ENCODE assay signal across 1 cellular context in genomic region chr19:10364644-10365043, GRCh38.
TF ChIP-seq lines count a peak whose summit lies in the region.

No MANE protein-coding gene starts in this region.

TF ChIP-seq in K562, 482 proteins besides CTCF, POLR2A, EP300 and RAD21:
- TF ChIP-seq NR2C1 (IDR thresholded peaks at IDR 0.05) (no peak), NR2C1 (tag; IDR thresholded peaks at IDR 0.05) (no peak), POLR2G (IDR thresholded peaks at IDR 0.05; ENCODE audit: low read depth, low read length) (peak; percentile 57), RBFOX2 (IDR thresholded peaks at IDR 0.05; ENCODE audit: low read depth, low read length) (peak; percentile 7; the same call in 1 of the 2 replicates)
